ENCODE assay signal across 8 cellular contexts in the genomic region with DNA sequence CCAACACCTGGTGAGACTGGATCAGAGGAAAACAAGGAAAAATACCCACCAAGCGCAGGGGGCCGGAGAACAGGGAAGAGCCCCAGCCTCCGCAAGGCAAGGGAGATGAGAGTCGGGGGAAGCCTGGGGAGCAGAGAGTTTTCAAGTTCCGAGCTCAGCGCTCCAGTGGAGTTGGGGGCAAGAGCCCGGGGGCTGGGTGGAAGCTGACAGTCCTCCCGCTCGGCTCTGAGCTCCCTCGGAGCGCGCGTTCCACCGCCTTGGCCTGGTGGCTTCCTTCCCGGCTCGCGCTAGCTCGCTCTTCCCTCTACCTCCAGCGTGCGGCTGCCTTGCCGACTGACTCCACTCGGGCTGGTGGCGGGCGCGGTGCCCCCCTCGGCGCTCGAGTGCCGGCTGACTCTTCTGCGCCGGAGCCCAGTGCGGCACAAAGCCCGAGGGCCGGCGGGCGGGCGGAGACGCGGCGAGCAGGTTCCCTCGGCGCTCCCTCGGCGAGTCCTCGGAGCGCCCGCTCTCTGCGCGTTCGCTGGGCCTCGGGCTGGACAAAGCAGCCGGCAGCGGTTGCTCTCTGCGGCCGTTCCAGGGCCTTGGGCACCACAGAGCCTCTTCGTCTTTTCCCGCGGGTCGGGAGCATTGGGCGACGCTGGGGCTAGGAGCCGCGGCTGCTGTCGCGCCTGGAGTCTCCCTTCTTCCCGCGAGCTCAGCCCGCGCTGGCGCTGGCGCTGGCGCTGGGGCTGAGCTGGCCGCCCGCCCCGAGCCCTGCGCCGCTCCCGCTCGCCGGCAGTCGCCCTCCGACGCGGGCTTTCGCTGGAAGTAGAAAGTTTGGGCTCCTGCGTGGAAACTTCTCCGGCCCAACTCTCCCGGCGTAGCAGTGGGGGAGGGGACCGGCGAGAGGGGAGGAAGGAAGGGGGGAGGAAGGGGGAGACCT. TPM values are rescaled to one million over a fixed set of nuclear protein-coding genes. Genes with fewer than 3 reads are reported as not detected.
DNase-seq lines count a peak whose midpoint lies in the region; ATAC-seq and TF ChIP-seq lines count a peak whose summit lies in the region.

No MANE protein-coding gene starts in this region.

- H3K27me3 ChIP-seq in MG63 (no peaks in the 10 kb centered on the region), ascending aorta (peaks cover 76% of the 10 kb centered on the region), iPS-20b (ENCODE audit: insufficient read depth, low read length) (peaks cover 100% of the 10 kb centered on the region)

- H3K27ac ChIP-seq in ascending aorta (no peak overlapping the region), iPS-20b (ENCODE audit: low read length) (no peak overlapping the region)

- TF ChIP-seq CTCF in ascending aorta (IDR thresholded peaks at IDR 0.05): no peak

- H3K27me3 Mint-ChIP-seq in stimulated activated naive B cell treated with anti-CD40 and anti-IgM and Interleukin-4, amounts not matched to agents 10 μg/mL and 1 μg/mL and 100 μg/mL, for 72 hours: peaks cover 73 to 85% of the 10 kb centered on the region in 2 donors

- intact Hi-C loops in ascending aorta (cut with DNase I): loop anchor here (10.0 kb wide), 1 partner anchor 275 kb away; no protein-coding TSS in a partner anchor

- H3K9me3 ChIP-seq in MG63: no peaks in the 10 kb centered on the region
- no peaks in the 10 kb centered on the region for H3K9me3 ChIP-seq in ascending aorta
- no peaks in the 10 kb centered on the region for H3K9me3 ChIP-seq in iPS-20b (ENCODE audit: insufficient read depth, low read depth, low read length)

- no peak overlapping the region for H3K9ac ChIP-seq in iPS-20b (ENCODE audit: low read depth, low read length)

- H3K9me3 Mint-ChIP-seq in stimulated activated naive B cell treated with anti-CD40 and anti-IgM and Interleukin-4, amounts not matched to agents 10 μg/mL and 1 μg/mL and 100 μg/mL, for 72 hours: peaks cover 0 to 12% of the 10 kb centered on the region in 2 donors

- in situ Hi-C loops in G401 (cut with HindIII; ENCODE audit: low sequenced_read_pairs): no loop called here

- peak overlapping the region; percentile 70 for H3K27ac Mint-ChIP-seq in stimulated activated naive B cell treated with anti-CD40 and anti-IgM and Interleukin-4, amounts not matched to agents 10 μg/mL and 1 μg/mL and 100 μg/mL, for 72 hours

- H3K36me3 Mint-ChIP-seq in stimulated activated naive B cell treated with anti-CD40 and anti-IgM and Interleukin-4, amounts not matched to agents 10 μg/mL and 1 μg/mL and 100 μg/mL, for 72 hours: peaks cover 8 to 11% of the 10 kb centered on the region in 2 donors

- DNase-seq in G401 (ENCODE audit: low spot score): peak; percentile 54
- DNase-seq in MG63: peak; percentile 41
- DNase-seq in ascending aorta (ENCODE audit: low spot score in 2 of 2): no peak
- no peak for DNase-seq in stimulated activated naive B cell treated with anti-CD40 and anti-IgM and Interleukin-4, amounts not matched to agents 10 μg/mL and 1 μg/mL and 100 μg/mL, for 72 hours
- no peak for DNase-seq in iPS-NIHi7 (ENCODE audit: extremely low spot score)

- H3K4me3 ChIP-seq in MG63 (peak overlapping the region; percentile 62), ascending aorta (peak overlapping the region; percentile 48 to 63), iPS-20b (ENCODE audit: low read length) (peak overlapping the region; percentile 63; the same call in 1 of the 2 replicates)

- H3K4me1 ChIP-seq in ascending aorta (peaks cover 20 to 53% of the 10 kb centered on the region in 2 donors), iPS-20b (ENCODE audit: insufficient read depth, low read length) (peaks cover 26% of the 10 kb centered on the region; the same call in 1 of the 2 replicates)

- H3K4me1 Mint-ChIP-seq in stimulated activated naive B cell treated with anti-CD40 and anti-IgM and Interleukin-4, amounts not matched to agents 10 μg/mL and 1 μg/mL and 100 μg/mL, for 72 hours: peaks cover 30 to 62% of the 10 kb centered on the region in 2 donors

- no peak for ATAC-seq in stimulated activated naive B cell treated with anti-CD40 and anti-IgM and Interleukin-4, amounts not matched to agents 10 μg/mL and 1 μg/mL and 100 μg/mL, for 72 hours (replicated peaks)
- ATAC-seq in HG03378 (IDR thresholded peaks at IDR 0.05; ENCODE audit: unreplicated experiment): no peak
- no peak for ATAC-seq in HG02970 (IDR thresholded peaks at IDR 0.05; ENCODE audit: low FRiP score, unreplicated experiment)

- no peaks in the 10 kb centered on the region for H3K36me3 ChIP-seq in MG63
- no peaks in the 10 kb centered on the region for H3K36me3 ChIP-seq in ascending aorta
- H3K36me3 ChIP-seq in iPS-20b (ENCODE audit: insufficient read depth, low read depth, low read length): no peaks in the 10 kb centered on the region

- H3K4me3 Mint-ChIP-seq in stimulated activated naive B cell treated with anti-CD40 and anti-IgM and Interleukin-4, amounts not matched to agents 10 μg/mL and 1 μg/mL and 100 μg/mL, for 72 hours: peak overlapping the region; percentile 78 to 80

RNA-seq across cellular contexts. Expression of gene PAX6, which starts 1.0 kb away (rescaled TPM):
- total RNA-seq in G401 (2014; rRNA removed; shearing (Covaris generic)): 2.7 and 3.8 TPM in 2 replicates
- total RNA-seq in MG63 (2014; rRNA removed; shearing (Covaris generic); ENCODE audit: low replicate concordance): 12.4 and 12.7 TPM in 2 replicates
- not detected for total RNA-seq in ascending aorta

Comparison
In these comparisons a context has a peak if more than half of its experiments do, and no peak if none do; other contexts are left out.
1. DNase-seq: peak in G401 (single experiment) and MG63 (single experiment); none in ascending aorta (0 of 2), stimulated activated naive B cell treated with anti-CD40 and anti-IgM and Interleukin-4, amounts not matched to agents 10 μg/mL and 1 μg/mL and 100 μg/mL, for 72 hours (single experiment) and iPS-NIHi7 (single experiment).
2. Peak in every context shown above with its lines, with median percentiles within 50 percentile points of each other: H3K4me3 ChIP-seq.